ENCODE assay signal across 27 cellular contexts in genomic region chr10:85557706-85558105, GRCh38.
"Had no signal": no experiment of that assay in that cellular context is flagged by ENCODE, and none has a peak within 500 bp of the region (broad histone marks: within the 10 kb centered on the region; RNA-seq: fewer than 3 reads in every experiment).

No MANE protein-coding gene starts in this region.

- H3K27ac ChIP-seq: left lung, lower lobe of right lung, neural progenitor cell, neutrophil, parathyroid adenoma, right atrium auricular region, right lobe of liver, tibial nerve, upper lobe of left lung, vagina had no signal

- H2AFZ ChIP-seq: neural progenitor cell, parathyroid adenoma had no signal

- H3K27me3 ChIP-seq: left lung, neural progenitor cell, neutrophil, right atrium auricular region, right lobe of liver, tibial nerve, upper lobe of left lung, vagina had no signal

- H3K9me3 ChIP-seq: left lung, lower lobe of right lung, neutrophil, right atrium auricular region, right lobe of liver, tibial nerve, upper lobe of left lung, vagina had no signal

- H3K4me3 ChIP-seq: left lung, lower lobe of right lung, neural progenitor cell, right atrium auricular region, right lobe of liver, smooth muscle cell, tibial nerve, upper lobe of left lung, vagina had no signal

- H3K36me3 ChIP-seq: left lung, lower lobe of right lung, neural progenitor cell, neutrophil, right atrium auricular region, right lobe of liver, tibial nerve, upper lobe of left lung, vagina had no signal

- H3K4me2 ChIP-seq: neural progenitor cell, smooth muscle cell had no signal

- H3K9ac ChIP-seq: neural progenitor cell, parathyroid adenoma had no signal

- H3K4me1 ChIP-seq: left lung, lower lobe of right lung, neural progenitor cell, parathyroid adenoma, right atrium auricular region, right lobe of liver, tibial nerve, upper lobe of left lung, vagina had no signal

- DNase-seq: immature natural killer cell; kidney; left colon; left lung; lower lobe of right lung; mesendoderm; naive B cell; natural killer cell; nephron progenitor cell; occipital lobe; right lobe of liver; stimulated activated CD4-positive, alpha-beta T cell treated with anti-CD3 and anti-CD28 coated beads, Interleukin-1b, Interleukin-23, amount 100 ng/mL, for 48 hours; stimulated activated CD4-positive, alpha-beta T cell treated with anti-CD3 and anti-CD28 coated beads, Interleukin-2, amount 100 ng/mL, for 48 hours; stimulated activated CD4-positive, alpha-beta T cell treated with anti-CD3 and anti-CD28 coated beads, Interleukin-4, amount 100 ng/mL, for 4 hours; stimulated activated CD8-positive, alpha-beta memory T cell treated with anti-CD3 and anti-CD28 coated beads, Interleukin-4, amount 100 ng/mL, for 48 hours; stimulated activated naive CD4-positive, alpha-beta T cell treated with Interleukin-2 at 50 U/mL for 16 hours; stimulated activated naive CD8-positive, alpha-beta T cell treated with anti-CD3 and anti-CD28 coated beads, Interleukin-15, amount 100 ng/mL, for 72 hours; substantia nigra; upper lobe of left lung had no signal

- ATAC-seq: left colon; left lung; lower lobe of right lung; natural killer cell; stimulated activated memory B cell treated with anti-CD40 and anti-IgM and Interleukin-4, amounts not matched to agents 10 μg/mL and 1 μg/mL and 100 μg/mL, for 72 hours; stimulated activated naive CD8-positive, alpha-beta T cell treated with anti-CD3 and anti-CD28 coated beads, Interleukin-15, amount 100 ng/mL, for 72 hours had no signal
